1 cellular context compared by ENCODE assay signal in the genomic region with DNA sequence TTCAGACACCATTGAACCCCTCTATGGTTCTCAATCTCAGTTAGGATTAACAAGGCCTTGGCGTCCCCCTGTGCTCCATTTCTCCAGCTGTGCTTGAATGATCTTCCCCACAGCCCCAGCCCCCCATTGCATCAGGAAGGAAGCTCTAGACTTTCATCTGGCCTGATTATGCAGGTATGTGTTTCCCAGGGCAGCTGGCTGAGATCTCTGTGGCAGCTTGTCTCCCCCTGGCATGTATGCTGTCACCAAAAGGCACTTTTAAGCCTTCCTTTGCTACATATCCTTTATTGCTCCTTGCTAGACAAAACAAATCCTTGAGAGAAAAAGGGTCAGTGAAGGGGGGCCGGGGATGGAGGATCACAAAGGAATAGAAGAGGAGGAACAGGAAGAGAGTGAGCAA.
TF ChIP-seq lines count a peak whose summit lies in the region.

No MANE protein-coding gene starts in this region.

TF ChIP-seq in WTC11, 78 proteins besides CTCF, POLR2A, EP300 and RAD21 (continued from another document):
- TF ChIP-seq, protein P1, sequence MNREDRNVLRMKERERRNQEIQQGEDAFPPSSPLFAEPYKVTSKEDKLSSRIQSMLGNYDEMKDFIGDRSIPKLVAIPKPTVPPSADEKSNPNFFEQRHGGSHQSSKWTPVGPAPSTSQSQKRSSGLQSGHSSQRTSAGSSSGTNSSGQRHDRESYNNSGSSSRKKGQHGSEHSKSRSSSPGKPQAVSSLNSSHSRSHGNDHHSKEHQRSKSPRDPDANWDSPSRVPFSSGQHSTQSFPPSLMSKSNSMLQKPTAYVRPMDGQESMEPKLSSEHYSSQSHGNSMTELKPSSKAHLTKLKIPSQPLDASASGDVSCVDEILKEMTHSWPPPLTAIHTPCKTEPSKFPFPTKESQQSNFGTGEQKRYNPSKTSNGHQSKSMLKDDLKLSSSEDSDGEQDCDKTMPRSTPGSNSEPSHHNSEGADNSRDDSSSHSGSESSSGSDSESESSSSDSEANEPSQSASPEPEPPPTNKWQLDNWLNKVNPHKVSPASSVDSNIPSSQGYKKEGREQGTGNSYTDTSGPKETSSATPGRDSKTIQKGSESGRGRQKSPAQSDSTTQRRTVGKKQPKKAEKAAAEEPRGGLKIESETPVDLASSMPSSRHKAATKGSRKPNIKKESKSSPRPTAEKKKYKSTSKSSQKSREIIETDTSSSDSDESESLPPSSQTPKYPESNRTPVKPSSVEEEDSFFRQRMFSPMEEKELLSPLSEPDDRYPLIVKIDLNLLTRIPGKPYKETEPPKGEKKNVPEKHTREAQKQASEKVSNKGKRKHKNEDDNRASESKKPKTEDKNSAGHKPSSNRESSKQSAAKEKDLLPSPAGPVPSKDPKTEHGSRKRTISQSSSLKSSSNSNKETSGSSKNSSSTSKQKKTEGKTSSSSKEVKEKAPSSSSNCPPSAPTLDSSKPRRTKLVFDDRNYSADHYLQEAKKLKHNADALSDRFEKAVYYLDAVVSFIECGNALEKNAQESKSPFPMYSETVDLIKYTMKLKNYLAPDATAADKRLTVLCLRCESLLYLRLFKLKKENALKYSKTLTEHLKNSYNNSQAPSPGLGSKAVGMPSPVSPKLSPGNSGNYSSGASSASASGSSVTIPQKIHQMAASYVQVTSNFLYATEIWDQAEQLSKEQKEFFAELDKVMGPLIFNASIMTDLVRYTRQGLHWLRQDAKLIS (CRISPR knock-in tag; IDR thresholded peaks at IDR 0.05; ENCODE audit: borderline replicate concordance), result 0 out of 2 replicates have a peak, but pooled peaks have one; percentile 43
- TF ChIP-seq, protein P2, sequence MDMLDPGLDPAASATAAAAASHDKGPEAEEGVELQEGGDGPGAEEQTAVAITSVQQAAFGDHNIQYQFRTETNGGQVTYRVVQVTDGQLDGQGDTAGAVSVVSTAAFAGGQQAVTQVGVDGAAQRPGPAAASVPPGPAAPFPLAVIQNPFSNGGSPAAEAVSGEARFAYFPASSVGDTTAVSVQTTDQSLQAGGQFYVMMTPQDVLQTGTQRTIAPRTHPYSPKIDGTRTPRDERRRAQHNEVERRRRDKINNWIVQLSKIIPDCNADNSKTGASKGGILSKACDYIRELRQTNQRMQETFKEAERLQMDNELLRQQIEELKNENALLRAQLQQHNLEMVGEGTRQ (CRISPR knock-in tag; IDR thresholded peaks at IDR 0.05), result no peak
- TF ChIP-seq TCF7 (CRISPR knock-in tag; IDR thresholded peaks at IDR 0.05; ENCODE audit: low read depth) (no peak), SMAD4 (CRISPR knock-in tag; IDR thresholded peaks at IDR 0.05) (no peak), ZNF317 (CRISPR knock-in tag; IDR thresholded peaks at IDR 0.05; ENCODE audit: borderline replicate concordance, low read depth) (no peak), ZNF138 (CRISPR knock-in tag; conservative IDR thresholded peaks at IDR 0.05) (0 out of 2 replicates have a peak, but pooled peaks have one; percentile 32), JUN (CRISPR knock-in tag; IDR thresholded peaks at IDR 0.05) (0 out of 2 replicates have a peak, but pooled peaks have one; percentile 26), ZNF263 (CRISPR knock-in tag; IDR thresholded peaks at IDR 0.05; ENCODE audit: low read depth) (no peak)
- TF ChIP-seq, protein P3, sequence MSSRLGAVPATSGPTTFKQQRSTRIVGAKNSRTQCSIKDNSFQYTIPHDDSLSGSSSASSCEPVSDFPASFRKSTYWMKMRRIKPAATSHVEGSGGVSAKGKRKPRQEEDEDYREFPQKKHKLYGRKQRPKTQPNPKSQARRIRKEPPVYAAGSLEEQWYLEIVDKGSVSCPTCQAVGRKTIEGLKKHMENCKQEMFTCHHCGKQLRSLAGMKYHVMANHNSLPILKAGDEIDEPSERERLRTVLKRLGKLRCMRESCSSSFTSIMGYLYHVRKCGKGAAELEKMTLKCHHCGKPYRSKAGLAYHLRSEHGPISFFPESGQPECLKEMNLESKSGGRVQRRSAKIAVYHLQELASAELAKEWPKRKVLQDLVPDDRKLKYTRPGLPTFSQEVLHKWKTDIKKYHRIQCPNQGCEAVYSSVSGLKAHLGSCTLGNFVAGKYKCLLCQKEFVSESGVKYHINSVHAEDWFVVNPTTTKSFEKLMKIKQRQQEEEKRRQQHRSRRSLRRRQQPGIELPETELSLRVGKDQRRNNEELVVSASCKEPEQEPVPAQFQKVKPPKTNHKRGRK (CRISPR knock-in tag; IDR thresholded peaks at IDR 0.05; ENCODE audit: borderline replicate concordance), result no peak
- TF ChIP-seq, protein P4, sequence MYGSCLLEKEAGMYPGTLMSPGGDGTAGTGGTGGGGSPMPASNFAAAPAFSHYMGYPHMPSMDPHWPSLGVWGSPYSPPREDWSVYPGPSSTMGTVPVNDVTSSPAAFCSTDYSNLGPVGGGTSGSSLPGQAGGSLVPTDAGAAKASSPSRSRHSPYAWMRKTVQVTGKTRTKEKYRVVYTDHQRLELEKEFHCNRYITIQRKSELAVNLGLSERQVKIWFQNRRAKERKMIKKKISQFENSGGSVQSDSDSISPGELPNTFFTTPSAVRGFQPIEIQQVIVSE (CRISPR knock-in tag; IDR thresholded peaks at IDR 0.05; ENCODE audit: borderline replicate concordance), result no peak
- TF ChIP-seq, protein P5, sequence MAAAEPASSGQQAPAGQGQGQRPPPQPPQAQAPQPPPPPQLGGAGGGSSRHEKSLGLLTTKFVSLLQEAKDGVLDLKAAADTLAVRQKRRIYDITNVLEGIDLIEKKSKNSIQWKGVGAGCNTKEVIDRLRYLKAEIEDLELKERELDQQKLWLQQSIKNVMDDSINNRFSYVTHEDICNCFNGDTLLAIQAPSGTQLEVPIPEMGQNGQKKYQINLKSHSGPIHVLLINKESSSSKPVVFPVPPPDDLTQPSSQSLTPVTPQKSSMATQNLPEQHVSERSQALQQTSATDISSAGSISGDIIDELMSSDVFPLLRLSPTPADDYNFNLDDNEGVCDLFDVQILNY (CRISPR knock-in tag; IDR thresholded peaks at IDR 0.05), result 0 out of 2 replicates have a peak, but pooled peaks have one; percentile 50
TF ChIP-seq in WTC11: peak in this region for 18.
